Comparison of ENCODE assay signal across 11 cellular contexts in genomic region chr3:55583475-55583874, GRCh38.
"Had no signal": no experiment of that assay in that cellular context is flagged by ENCODE, and none has a peak within 500 bp of the region (broad histone marks: within the 10 kb centered on the region; RNA-seq: fewer than 3 reads in every experiment).

No MANE protein-coding gene starts in this region.

- H2AFZ ChIP-seq: GM23248 had no signal

- H3K27ac Mint-ChIP-seq: HFFc6, IgD-negative memory B cell had no signal

- H3K4me3 Mint-ChIP-seq: HFFc6, IgD-negative memory B cell had no signal

- H3K4me2 ChIP-seq: KMS-11 had no signal

- H3K4me1 ChIP-seq: HAP-1 had no signal

- DNase-seq: GM23248, GOT3, H7, HFFc6, KBM-7 had no signal

- H3K9ac ChIP-seq: GM23248, KMS-11 had no signal

- H3K27ac ChIP-seq: GM23248, HL-60, KMS-11 had no signal

- H3K36me3 ChIP-seq: HAP-1 had no signal

- H3K9me3 ChIP-seq: HAP-1 had no signal

- H3K4me3 ChIP-seq: GM23248, HAP-1 had no signal

- ATAC-seq: HCT116, HepG2 had no signal
